ENCODE assay signal across 27 cellular contexts in the genomic region with DNA sequence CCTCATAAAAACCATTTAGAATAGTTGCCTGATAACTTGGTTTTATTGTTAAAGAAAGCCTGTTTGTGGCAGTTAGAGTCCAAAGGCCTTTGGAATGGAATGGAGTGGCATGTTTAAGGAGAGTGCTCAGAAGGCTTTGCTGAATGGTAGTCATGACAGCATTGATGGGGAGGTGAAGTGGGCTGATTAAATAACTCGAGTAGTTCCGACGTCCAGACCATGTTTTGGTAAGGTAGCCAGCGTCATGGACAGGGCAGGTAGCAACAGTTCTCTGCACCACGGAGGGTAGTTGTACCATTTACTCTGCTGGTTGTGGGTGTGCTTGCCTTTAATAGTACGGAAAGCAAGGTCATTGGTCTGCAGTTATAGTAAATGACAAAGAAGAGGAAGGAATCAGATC.
"Had no signal": no experiment of that assay in that cellular context is flagged by ENCODE, and none has a peak within 500 bp of the region (broad histone marks: within the 10 kb centered on the region; RNA-seq: fewer than 3 reads in every experiment).

No MANE protein-coding gene starts in this region.

- DNase-seq: activated B cell treated with CpG ODN at 0.5 μM for 24 hours; activated CD4-positive, alpha-beta memory T cell treated with anti-CD3 and anti-CD28 coated beads for 36 hours; activated CD4-positive, alpha-beta T cell treated with anti-CD3 and anti-CD28 coated beads for 48 hours; activated CD8-positive, alpha-beta memory T cell treated with anti-CD3 and anti-CD28 coated beads, Interleukin-2, amount 10 ng/mL, durations not matched to agents 7 days and 5 days; activated CD8-positive, alpha-beta memory T cell treated with anti-CD3 and anti-CD28 coated beads, Interleukin-2, amount 50 U/mL, for 4 hours; activated CD8-positive, alpha-beta T cell treated with anti-CD3 and anti-CD28 coated beads, Interleukin-2, amount 10 ng/mL, durations not matched to agents 7 days and 5 days; activated effector memory CD4-positive, alpha-beta T cell treated with anti-CD3 and anti-CD28 coated beads, Interleukin-2, amount 50 U/mL, for 16 hours; activated naive CD4-positive, alpha-beta T cell treated with anti-CD3 and anti-CD28 coated beads for 36 hours; activated naive CD8-positive, alpha-beta T cell treated with anti-CD3 and anti-CD28 coated beads for 36 hours; activated naive CD8-positive, alpha-beta T cell treated with anti-CD3 and anti-CD28 coated beads, Interleukin-2, amount 50 U/mL, for 24 hours; activated T-cell treated with anti-CD3 and anti-CD28 coated beads, Interleukin-2, amount 50 U/mL, for 1 hour; activated T-cell treated with anti-CD3 and anti-CD28 coated beads, Interleukin-2, amount 50 U/mL, for 48 hours; adrenal gland; amygdala; aorta; body of pancreas; effector memory CD4-positive, alpha-beta T cell; endodermal cell; erythroblast; foreskin keratinocyte; gastrocnemius medialis; glutamatergic neuron; T-helper 1 cell; T-helper 17 cell; T1000; WERI-Rb-1 had no signal

- ATAC-seq: activated CD4-positive, CD25-positive, alpha-beta regulatory T cell treated with anti-CD3 and anti-CD28 coated beads, Interleukin-2, amount 50 U/mL, for 24 hours; activated CD8-positive, alpha-beta memory T cell treated with anti-CD3 and anti-CD28 coated beads, Interleukin-2, amount 10 ng/mL, durations not matched to agents 7 days and 5 days; activated CD8-positive, alpha-beta T cell treated with anti-CD3 and anti-CD28 coated beads, Interleukin-2, amount 10 ng/mL, durations not matched to agents 7 days and 5 days; activated naive CD8-positive, alpha-beta T cell treated with anti-CD3 and anti-CD28 coated beads, Interleukin-2, amount 50 U/mL, for 24 hours; body of pancreas; foreskin keratinocyte; gastrocnemius medialis; T-helper 17 cell had no signal
